ENCODE assay signal across 8 cellular contexts in genomic region chr2:9951272-9951521, GRCh38. TPM values are rescaled to one million over a fixed set of nuclear protein-coding genes. Genes with fewer than 3 reads are reported as not detected.
DNase-seq lines count a peak whose midpoint lies in the region; ATAC-seq and TF ChIP-seq lines count a peak whose summit lies in the region.

No MANE protein-coding gene starts in this region.

- H3K27me3 Mint-ChIP-seq in glutamatergic neuron (ENCODE audit: unreplicated experiment) = peaks cover 12% of the 10 kb centered on the region

- H3K4me1 Mint-ChIP-seq in glutamatergic neuron (ENCODE audit: low read depth, unreplicated experiment) = peaks cover 25% of the 10 kb centered on the region

- no peak overlapping the region for H3K4me3 Mint-ChIP-seq in glutamatergic neuron (ENCODE audit: unreplicated experiment)

- H3K27ac ChIP-seq in SJCRH30 (no peak overlapping the region), gastrocnemius medialis (peak overlapping the region; percentile 71 to 77 (median 74))

- peaks cover 4% of the 10 kb centered on the region for H3K36me3 Mint-ChIP-seq in glutamatergic neuron (ENCODE audit: unreplicated experiment)

- no peaks in the 10 kb centered on the region for H3K9me3 ChIP-seq in SJCRH30 (replicated peaks)
- H3K9me3 ChIP-seq in gastrocnemius medialis = no peaks in the 10 kb centered on the region

- peaks cover 11% of the 10 kb centered on the region for H3K9me3 Mint-ChIP-seq in glutamatergic neuron (ENCODE audit: unreplicated experiment)

- TF ChIP-seq POLR2A in gastrocnemius medialis (IDR thresholded peaks at IDR 0.05) = no peak

- H3K4me1 ChIP-seq in SJCRH30 = peaks cover 19% of the 10 kb centered on the region
- peaks cover 0 to 5% of the 10 kb centered on the region in 2 donors for H3K4me1 ChIP-seq in gastrocnemius medialis

- H3K4me3 ChIP-seq in GM08714 (ENCODE audit: low read length) = peak overlapping the region; percentile 74
- H3K4me3 ChIP-seq in SJCRH30 = peak overlapping the region; percentile 90
- H3K4me3 ChIP-seq in fibroblast of mammary gland (ENCODE audit: control insufficient read depth, low read depth, low read length) = peak overlapping the region; percentile 44
- H3K4me3 ChIP-seq in gastrocnemius medialis = peak overlapping the region; percentile 54 to 82 (median 66)

- no peak for TF ChIP-seq CTCF in fibroblast of mammary gland (conservative IDR thresholded peaks at IDR 0.05; ENCODE audit: control insufficient read depth, insufficient read depth, low read depth, low read length)
- TF ChIP-seq CTCF in gastrocnemius medialis (IDR thresholded peaks at IDR 0.05 in 4 of 5, conservative IDR thresholded peaks at IDR 0.05 in 1 of 5) = peak in 1 of 5 experiments; percentile 24
- no peak for TF ChIP-seq CTCF in glutamatergic neuron (IDR thresholded peaks at IDR 0.05; ENCODE audit: partially characterized antibody, unreplicated experiment)

- DNase-seq in SJCRH30 (no peak), fibroblast of mammary gland (ENCODE audit: low read depth) (no peak), gastrocnemius medialis (no peak), glutamatergic neuron (no peak), NCI-H345 treated with DMSO at 0.1 percent for 48 hours (lab: John Stamatoyannopoulos, UW; ENCODE audit: unreplicated experiment) (no peak), GM19240 (ENCODE audit: insufficient read length, low spot score) (no peak), cerebellar nuclear complex (lab: John Stamatoyannopoulos, UW) (no peak)

- H3K27ac Mint-ChIP-seq in glutamatergic neuron (ENCODE audit: unreplicated experiment) = no peak overlapping the region

- intact Hi-C loops in gastrocnemius medialis (cut with DNase I; ENCODE audit: low total_unique reads) = loop anchor here (1.0 to 10.0 kb wide), 4 partner anchors 108 to 494 kb away; partner anchors contain the start of genes ODC1 and TAF1B

- H3K36me3 ChIP-seq in SJCRH30 = no peaks in the 10 kb centered on the region
- H3K36me3 ChIP-seq in gastrocnemius medialis = no peaks in the 10 kb centered on the region

- no peak for ATAC-seq in gastrocnemius medialis

- in situ Hi-C loops in gastrocnemius medialis (cut with MboI; ENCODE audit: low sequenced_read_pairs in 4 of 4) = no loop called here

- no peaks in the 10 kb centered on the region; the same call in none of the 2 replicates for H3K27me3 ChIP-seq in SJCRH30
- peaks cover 0 to 4% (median 0%) of the 10 kb centered on the region in 3 donors for H3K27me3 ChIP-seq in gastrocnemius medialis

RNA-seq across cellular contexts. Expression of gene GRHL1, which starts 0.3 kb away (rescaled TPM):
- 0.48 and 0.79 TPM in 2 replicates for total RNA-seq in SJCRH30 (2014; rRNA removed; shearing (Covaris generic))
- 1 to 10 TPM in 1 of 4 donors, under 1 TPM in 3; 0.29 to 1.0 (median 0.75) TPM for total RNA-seq in gastrocnemius medialis
- total RNA-seq in glutamatergic neuron (ENCODE audit: unreplicated experiment) = 4.3 TPM
